9 cellular contexts compared by ENCODE assay signal in the genomic region with DNA sequence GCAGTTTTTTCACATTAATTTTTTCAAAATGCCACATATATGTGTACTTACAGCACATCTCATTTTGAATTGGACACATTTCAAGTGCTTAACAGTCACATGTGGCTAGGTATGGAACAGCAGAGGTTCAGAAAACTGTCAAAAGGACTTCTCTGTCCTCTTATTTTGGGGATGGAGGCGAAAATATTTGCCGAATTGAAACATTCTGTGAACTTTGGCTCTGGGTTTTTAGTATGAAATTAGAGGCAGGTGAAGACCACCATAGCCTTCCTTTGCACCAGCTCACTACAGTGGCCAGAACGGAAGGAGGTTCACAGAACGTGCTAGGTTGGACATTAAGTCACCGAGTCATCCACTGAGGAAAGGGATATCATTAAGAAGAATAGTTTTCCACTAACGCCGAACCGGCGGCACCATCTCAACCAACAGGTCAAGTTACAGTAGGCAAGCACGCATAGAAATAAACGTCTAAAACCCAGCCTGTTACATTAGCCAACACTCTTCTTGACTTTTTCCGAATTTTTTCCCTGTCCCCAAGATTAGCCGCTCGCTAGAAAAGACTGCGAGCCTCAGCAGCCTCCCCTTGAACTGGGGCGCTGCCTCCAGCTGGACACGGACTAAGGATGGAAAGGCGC. TPM values are rescaled to one million over a fixed set of nuclear protein-coding genes. Genes with fewer than 3 reads are reported as not detected.
DNase-seq lines count a peak whose midpoint lies in the region; TF ChIP-seq lines count a peak whose summit lies in the region.
"Had no signal": no experiment of that assay in that cellular context is flagged by ENCODE, and none has a peak within 500 bp of the region (broad histone marks: within the 10 kb centered on the region; RNA-seq: fewer than 3 reads in every experiment).

No MANE protein-coding gene starts in this region.

- no peaks in the 10 kb centered on the region for H3K36me3 Mint-ChIP-seq in Caco-2 (ENCODE audit: insufficient read depth, unreplicated experiment)

- H2BK12ac ChIP-seq in neuronal stem cell (ENCODE audit: low read length) = no peak overlapping the region

- POLR2A ChIA-PET in Caco-2 (lab: Charles Lee) = no interaction called here

- peak overlapping the region; percentile 89 for H3K18ac ChIP-seq in neuronal stem cell (ENCODE audit: low read length)

- H3K9ac ChIP-seq in OCI-LY1 (ENCODE audit: low read length) (peak overlapping the region; percentile 73), neuronal stem cell (ENCODE audit: low read depth, low read length, poor library complexity) (peak overlapping the region; percentile 71)

- H2BK15ac ChIP-seq in neuronal stem cell (ENCODE audit: low read length) = no peak overlapping the region

- peaks cover 14% of the 10 kb centered on the region; the same call in 1 of the 2 replicates for H3K79me2 ChIP-seq in OCI-LY1 (ENCODE audit: insufficient read depth, low read length)

- peak overlapping the region; percentile 79 for H3K4me3 Mint-ChIP-seq in Caco-2 (ENCODE audit: unreplicated experiment)

- no peak overlapping the region for H3K14ac ChIP-seq in neuronal stem cell (ENCODE audit: low read length)

- no peaks in the 10 kb centered on the region for H4K20me1 ChIP-seq in OCI-LY1 (ENCODE audit: insufficient read depth, low read length)

- no peaks in the 10 kb centered on the region for H3K4me1 Mint-ChIP-seq in Caco-2 (ENCODE audit: low read depth, unreplicated experiment)

- H3K4ac ChIP-seq in neuronal stem cell (ENCODE audit: low read length) = no peak overlapping the region

- peak overlapping the region; percentile 92 for H3K4me2 ChIP-seq in OCI-LY1 (ENCODE audit: low read length)
- peak overlapping the region; percentile 89 for H3K4me2 ChIP-seq in neuronal stem cell (ENCODE audit: insufficient read depth, low read length, poor library complexity, severe bottlenecking)

- peaks cover 4% of the 10 kb centered on the region; the same call in 1 of the 2 replicates for H3F3A ChIP-seq in OCI-LY1 (ENCODE audit: insufficient read depth, low read length)

- H3K27ac Mint-ChIP-seq in Caco-2 (ENCODE audit: unreplicated experiment) = peak overlapping the region; percentile 22

- H3K27me3 ChIP-seq in Caco-2 (replicated peaks; ENCODE audit: control insufficient read depth, insufficient read depth, low read length) (no peaks in the 10 kb centered on the region), OCI-LY1 (ENCODE audit: insufficient read depth, low read length) (no peaks in the 10 kb centered on the region; the same call in 1 of the 2 replicates), esophagus (ENCODE audit: control insufficient read depth in 1 of 2, insufficient read depth in 2 of 2, low read length in 2 of 2) (no peaks in the 10 kb centered on the region), neuronal stem cell (ENCODE audit: control insufficient read depth in 3 of 3, insufficient read depth in 3 of 3, low read depth in 1 of 3, low read length in 3 of 3) (peaks cover 0 to 4% (median 0%) of the 10 kb centered on the region in 3 experiments)

- no peaks in the 10 kb centered on the region for H3K4me1 ChIP-seq in Caco-2
- H3K4me1 ChIP-seq in OCI-LY1 (ENCODE audit: insufficient read depth, low read length, severe bottlenecking) = peaks cover 35% of the 10 kb centered on the region
- H3K4me1 ChIP-seq in esophagus (ENCODE audit: control insufficient read depth in 2 of 2, insufficient read depth in 2 of 2, low read length in 1 of 2) = peaks cover 0 to 2% of the 10 kb centered on the region in 2 donors
- H3K4me1 ChIP-seq in neuronal stem cell (ENCODE audit: control insufficient read depth in 2 of 2, insufficient read depth in 1 of 2, low read depth in 1 of 2, low read length in 2 of 2) = peaks cover 2 to 4% of the 10 kb centered on the region in 2 donors

- no peaks in the 10 kb centered on the region for H3K9me3 ChIP-seq in Caco-2
- 0 out of 2 replicates have a peak, but pooled peaks cover 5% of the 10 kb centered on the region for H3K9me3 ChIP-seq in OCI-LY1 (ENCODE audit: low read length)
- no peaks in the 10 kb centered on the region for H3K9me3 ChIP-seq in esophagus (ENCODE audit: control insufficient read depth in 2 of 2, insufficient read depth in 1 of 2, low read depth in 1 of 2, low read length in 1 of 2)
- peaks cover 0 to 13% of the 10 kb centered on the region in 2 donors for H3K9me3 ChIP-seq in neuronal stem cell (replicated peaks in 1 of 2; ENCODE audit: control insufficient read depth in 2 of 2, insufficient read depth in 1 of 2, low read depth in 1 of 2, low read length in 2 of 2)

- BruUV-seq in Caco-2 (replicated peaks; lab: Mats Ljungman, UMichigan) = TSS peak; percentile 55

- no peak for TF ChIP-seq CTCF in Caco-2 (IDR thresholded peaks at IDR 0.05; ENCODE audit: insufficient read depth in 1 of 2, low read depth in 1 of 2, low read length in 1 of 2, severe bottlenecking in 1 of 2, unreplicated experiment in 1 of 2)
- no peak for TF ChIP-seq CTCF in OCI-LY1 (IDR thresholded peaks at IDR 0.05; ENCODE audit: low read length)

- H2AK5ac ChIP-seq in neuronal stem cell (ENCODE audit: low read depth, low read length) = no peak overlapping the region

- H3K23ac ChIP-seq in neuronal stem cell (ENCODE audit: low read depth, low read length, poor library complexity) = no peak overlapping the region

- H3K79me1 ChIP-seq in neuronal stem cell (ENCODE audit: low read depth, low read length) = no peaks in the 10 kb centered on the region

- H2BK5ac ChIP-seq in neuronal stem cell (ENCODE audit: low read length) = peak overlapping the region; percentile 97

- H3K36me3 ChIP-seq in Caco-2 (ENCODE audit: control insufficient read depth, insufficient read depth, low read length) = no peaks in the 10 kb centered on the region
- H3K36me3 ChIP-seq in OCI-LY1 (ENCODE audit: insufficient read depth, low read length) = peaks cover 4% of the 10 kb centered on the region
- no peaks in the 10 kb centered on the region for H3K36me3 ChIP-seq in esophagus (ENCODE audit: control insufficient read depth in 2 of 2, insufficient read depth in 2 of 2, low read length in 1 of 2)
- peaks cover 2 to 12% of the 10 kb centered on the region in 2 donors for H3K36me3 ChIP-seq in neuronal stem cell (replicated peaks in 1 of 2; ENCODE audit: control insufficient read depth in 2 of 2, insufficient read depth in 2 of 2, low read length in 2 of 2)

- intact Hi-C loops in Caco-2 (cut with micrococcal nuclease; ENCODE audit: unreplicated experiment) = loop anchor here (2.0 to 10.0 kb wide), 3 partner anchors 81 to 195 kb away; no protein-coding TSS in a partner anchor

- no peak overlapping the region for H4K8ac ChIP-seq in neuronal stem cell (ENCODE audit: low read depth, low read length)

- H4K91ac ChIP-seq in neuronal stem cell (ENCODE audit: low read depth, low read length, poor library complexity) = no peak overlapping the region

- H2BK120ac ChIP-seq in neuronal stem cell (ENCODE audit: low read depth, low read length) = peak overlapping the region; percentile 97

- H3K4me3 ChIP-seq in Caco-2 (ENCODE audit: low read depth, low read length) (peak overlapping the region; percentile 42), OCI-LY1 (ENCODE audit: low read depth, low read length, poor library complexity, severe bottlenecking) (peak overlapping the region; percentile 70), esophagus (ENCODE audit: low read depth in 1 of 2, low read length in 2 of 2) (peak overlapping the region; percentile 57 to 58), neuronal stem cell (ENCODE audit: low read length in 2 of 2) (peak overlapping the region; percentile 67 to 81)

- 36 to 45% methylated on average over 18 of the region's 18 CpGs for WGBS in esophagus, 2 donors
- WGBS in neuronal stem cell (ENCODE audit: extremely low coverage in 2 of 2, insufficient read length in 2 of 2, insufficient replicate concordance in 1 of 2), 2 donors = no CpG with 5 or more reads among the region's 18 CpGs

- CTCF ChIA-PET in Caco-2 (lab: Charles Lee) = no interaction called here

- H3K27me3 Mint-ChIP-seq in Caco-2 (ENCODE audit: insufficient read depth, unreplicated experiment) = no peaks in the 10 kb centered on the region

- H3K9me3 Mint-ChIP-seq in Caco-2 (ENCODE audit: unreplicated experiment) = no peaks in the 10 kb centered on the region

- DNase-seq in Caco-2 (no peak), neuronal stem cell (ENCODE audit: low spot score) (no peak), NCI-H2171 (lab: John Stamatoyannopoulos, UW) (no peak), SKM-1 treated with dmso at 0.1 percent for 144 hours (lab: John Stamatoyannopoulos, UW; ENCODE audit: unreplicated experiment) (no peak), Ammon's horn (ENCODE audit: low spot score) (no peak), HT-29 (ENCODE audit: low spot score) (no peak)
- DNase-seq: NCI-H146 had no signal

- no peak overlapping the region for H3K27ac ChIP-seq in OCI-LY1 (ENCODE audit: low read depth, low read length, poor library complexity, severe bottlenecking)
- no peak overlapping the region for H3K27ac ChIP-seq in esophagus (ENCODE audit: low read depth in 2 of 2, low read length in 1 of 2)
- H3K27ac ChIP-seq in neuronal stem cell (replicated peaks; ENCODE audit: low read length) = peak overlapping the region; percentile 87

- H2AFZ ChIP-seq in OCI-LY1 (ENCODE audit: low read length) = peak overlapping the region; percentile 97
- peak overlapping the region; percentile 93 for H2AFZ ChIP-seq in neuronal stem cell (ENCODE audit: low read length)

- H3K9me2 ChIP-seq in OCI-LY1 (ENCODE audit: low read depth, low read length) = no peaks in the 10 kb centered on the region

RNA-seq across cellular contexts. Expression of gene TLE4, which starts 1.8 kb away (rescaled TPM):
- total RNA-seq in Caco-2 (2022) = 8.1 and 9.2 TPM in 2 replicates
- 10 to 100 TPM in 1 of 2 donors, 1 to 10 TPM in 1; 8.5 to 12.9 TPM for polyA plus RNA-seq in esophagus
- polyA plus RNA-seq in neuronal stem cell (2013, experiment 1 of 2) = 257 TPM
- 256 TPM for polyA plus RNA-seq in neuronal stem cell (2013, experiment 2 of 2)
- total RNA-seq in HT-29 (2014; rRNA removed; shearing (Covaris generic)) = 16.1 and 18.3 TPM in 2 replicates
